In the genomic region with DNA sequence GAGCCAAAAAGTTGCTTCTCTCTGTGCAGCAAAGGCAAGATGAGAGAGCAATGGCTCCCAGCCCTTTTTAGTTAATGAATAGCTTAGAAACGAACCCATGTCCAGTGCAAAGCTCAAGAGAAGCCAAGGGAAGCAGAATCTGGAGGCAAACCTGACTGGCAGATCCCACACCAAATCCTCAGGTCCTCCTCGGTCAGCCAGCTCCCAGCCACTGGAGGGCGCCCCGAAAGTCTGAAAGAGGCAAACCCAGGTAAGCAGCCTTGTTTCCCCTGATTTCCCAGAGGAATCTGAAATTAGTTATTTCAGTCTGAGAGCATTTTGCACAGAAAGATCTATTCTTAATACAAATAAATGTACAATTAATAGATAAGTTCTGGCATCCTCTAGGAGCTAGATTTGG, we compare ENCODE assay signal across 9 cellular contexts.
DNase-seq lines count a peak whose midpoint lies in the region; ATAC-seq and TF ChIP-seq lines count a peak whose summit lies in the region.
"Had no signal": no experiment of that assay in that cellular context is flagged by ENCODE, and none has a peak within 500 bp of the region (broad histone marks: within the 10 kb centered on the region; RNA-seq: fewer than 3 reads in every experiment).

No MANE protein-coding gene starts in this region.

- H2AK5ac ChIP-seq in H9 (ENCODE audit: insufficient read length, low read length): no peak overlapping the region

- no peak overlapping the region for H3T11ph ChIP-seq in H9 (ENCODE audit: low read length)

- H4K5ac ChIP-seq in H9 (ENCODE audit: insufficient read length, low read depth, low read length): no peak overlapping the region

- H3K4ac ChIP-seq in H9 (ENCODE audit: low read depth, low read length): no peak overlapping the region

- H3K18ac ChIP-seq in H9 (ENCODE audit: insufficient read length, low read depth, low read length): no peak overlapping the region

- intact Hi-C loops in lower lobe of right lung (cut with DNase I): no loop called here

- H3K23me2 ChIP-seq in H9 (ENCODE audit: insufficient read length, low read depth, low read length, poor library complexity, severe bottlenecking): no peaks in the 10 kb centered on the region

- H3K4me1 Mint-ChIP-seq in H9: no peaks in the 10 kb centered on the region

- H2BK15ac ChIP-seq in H9 (ENCODE audit: low read depth, low read length): no peak overlapping the region

- no peaks in the 10 kb centered on the region for H3K36me3 Mint-ChIP-seq in H9 (ENCODE audit: insufficient read depth in 1 of 3, low read depth in 3 of 3)
- H3K36me3 Mint-ChIP-seq: activated naive CD8-positive, alpha-beta T cell had no signal

- H2BK20ac ChIP-seq in H9 (ENCODE audit: low read depth, low read length, poor library complexity, severe bottlenecking): no peak overlapping the region

- no peak overlapping the region for H3K27ac Mint-ChIP-seq in H9
- H3K27ac Mint-ChIP-seq: activated naive CD8-positive, alpha-beta T cell had no signal

- H3K27me3 ChIP-seq in H9 (ENCODE audit: insufficient read depth, low read length) (no peaks in the 10 kb centered on the region), lower lobe of right lung (ENCODE audit: low read depth) (no peaks in the 10 kb centered on the region)

- WGBS in H9 (ENCODE audit: extremely low coverage, insufficient read length, low lambda C conversion rate): no CpG with 5 or more reads among the region's 4 CpGs

- H3K27me3 Mint-ChIP-seq in H9 (ENCODE audit: low read depth): no peaks in the 10 kb centered on the region

- no peaks in the 10 kb centered on the region for H3K79me1 ChIP-seq in H9 (ENCODE audit: insufficient read depth, low read depth, low read length, poor library complexity, severe bottlenecking)

- peak; percentile 86 for TF ChIP-seq CTCF in H9 (conservative IDR thresholded peaks at IDR 0.05)
- TF ChIP-seq CTCF in astrocyte of the cerebellum (IDR thresholded peaks at IDR 0.05; ENCODE audit: low read depth, low read length, missing control alignments): peak; percentile 57
- TF ChIP-seq CTCF in lower lobe of right lung (IDR thresholded peaks at IDR 0.05): peak; percentile 59

- no peaks in the 10 kb centered on the region for H4K20me1 ChIP-seq in H9 (ENCODE audit: control insufficient read depth, insufficient read depth, insufficient read length)

- no peak overlapping the region for H3K56ac ChIP-seq in H9 (ENCODE audit: insufficient read length, low read depth, low read length)

- H3K4me1 ChIP-seq in H9 (ENCODE audit: insufficient read depth, low read length): no peaks in the 10 kb centered on the region
- no peaks in the 10 kb centered on the region for H3K4me1 ChIP-seq in lower lobe of right lung

- H3K4me3 ChIP-seq in astrocyte of the cerebellum (ENCODE audit: low read depth, low read length) (no peak overlapping the region), lower lobe of right lung (no peak overlapping the region)

- DNase-seq in CD1c-positive myeloid dendritic cell (ENCODE audit: extremely low spot score) (peak; percentile 22), H9 (peak; percentile 74), astrocyte of the cerebellum (ENCODE audit: low read depth) (no peak), lower lobe of right lung (peak; percentile 60), GOT3 (lab: John Stamatoyannopoulos, UW) (no peak), ureter (ENCODE audit: low spot score) (no peak)

- H4K8ac ChIP-seq in H9 (replicated peaks; ENCODE audit: insufficient read length, low read depth, low read length): no peak overlapping the region

- H3K14ac ChIP-seq in H9 (ENCODE audit: insufficient read depth, low read length): no peak overlapping the region

- in situ Hi-C loops in astrocyte of the cerebellum (cut with HindIII; ENCODE audit: low sequenced_read_pairs): loop anchor here (5.0 kb wide), 1 partner anchor 50 kb away; no protein-coding TSS in a partner anchor

- no peak overlapping the region for H3K4me3 Mint-ChIP-seq in H9
- H3K4me3 Mint-ChIP-seq: activated naive CD8-positive, alpha-beta T cell had no signal

- H2BK12ac ChIP-seq in H9 (ENCODE audit: insufficient read length, low read depth, low read length): no peak overlapping the region

- H3K9me3 Mint-ChIP-seq in H9: no peaks in the 10 kb centered on the region

- H2BK5ac ChIP-seq in H9 (ENCODE audit: insufficient read length, low read length): no peak overlapping the region

- H3K23ac ChIP-seq in H9 (ENCODE audit: insufficient read length, low read depth, low read length): no peak overlapping the region

- ATAC-seq in lower lobe of right lung (peak in 1 of 2 donors; percentile 71), HG02798 (IDR thresholded peaks at IDR 0.05; ENCODE audit: poor library complexity, unreplicated experiment) (no peak), HG02981 (IDR thresholded peaks at IDR 0.05; ENCODE audit: unreplicated experiment) (no peak)

- H3K27ac ChIP-seq in H9 (ENCODE audit: insufficient read length, low read depth, low read length) (no peak overlapping the region), lower lobe of right lung (no peak overlapping the region)

- no peak overlapping the region for H3K9ac ChIP-seq in H9 (ENCODE audit: extremely low read depth, insufficient read length, low read length)

- H3K79me2 ChIP-seq in H9 (ENCODE audit: insufficient read depth, low read length): no peaks in the 10 kb centered on the region

- H3K36me3 ChIP-seq in lower lobe of right lung: no peaks in the 10 kb centered on the region

- H2AFZ ChIP-seq in H9 (ENCODE audit: low read length): no peak overlapping the region

- no peak overlapping the region for H4K91ac ChIP-seq in H9 (ENCODE audit: insufficient read length, low read depth, low read length)

- no peaks in the 10 kb centered on the region for H3K9me3 ChIP-seq in H9 (ENCODE audit: control insufficient read depth, low read depth, low read length)
- H3K9me3 ChIP-seq in lower lobe of right lung: no peaks in the 10 kb centered on the region

- no peak overlapping the region for H2BK120ac ChIP-seq in H9 (ENCODE audit: low read depth, low read length, poor library complexity, severe bottlenecking)

- H3K4me2 ChIP-seq in H9 (ENCODE audit: insufficient read depth, insufficient read length, low read length): no peak overlapping the region

Comparison
In these comparisons a context has a peak if more than half of its experiments do, and no peak if none do; other contexts are left out.
1. DNase-seq: peak in CD1c-positive myeloid dendritic cell (single experiment), H9 (single experiment) and lower lobe of right lung (single experiment); none in astrocyte of the cerebellum (single experiment), GOT3 (single experiment) and ureter (single experiment).
2. Peak in every context shown above with its lines, with median percentiles within 50 percentile points of each other: CTCF ChIP-seq.